Comparison of ENCODE assay signal across 9 cellular contexts in the genomic region with DNA sequence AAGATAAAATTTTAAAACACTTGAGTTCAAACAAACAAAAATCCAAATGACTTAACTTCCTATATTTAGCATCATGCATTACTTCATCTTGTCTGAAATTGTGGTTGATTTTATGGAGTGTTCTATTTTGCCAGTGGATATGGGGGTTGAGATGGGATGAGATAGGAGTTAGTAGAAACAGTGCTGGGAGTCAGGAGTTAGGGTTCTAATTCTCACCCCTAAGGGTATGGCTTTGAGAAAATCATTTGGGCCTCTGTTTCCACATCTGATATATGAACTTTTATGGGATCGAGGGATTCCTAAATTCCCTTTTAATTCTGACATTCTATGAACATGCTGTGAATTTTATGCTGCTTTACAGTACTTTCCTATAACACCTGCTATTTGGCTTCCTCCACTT. TPM values are rescaled to one million over a fixed set of nuclear protein-coding genes. Genes with fewer than 3 reads are reported as not detected.
"Had no signal": no experiment of that assay in that cellular context is flagged by ENCODE, and none has a peak within 500 bp of the region (broad histone marks: within the 10 kb centered on the region; RNA-seq: fewer than 3 reads in every experiment).

No MANE protein-coding gene starts in this region.

- DNase-seq: GDM1, GF-D8 had no signal

- FAIRE-seq: G401.6, GM12878, GM12891, GM12892, GM18507, GM19239 had no signal

- H3K4me3 ChIP-seq: GM12878 had no signal

RNA-seq across cellular contexts. Expression of gene CALCA, which starts 5.3 kb away (rescaled TPM):
- total RNA-seq: G401, GM12878 had no signal
- polyA plus RNA-seq: GM12878 had no signal
